ENCODE assay signal across 13 cellular contexts in the genomic region with DNA sequence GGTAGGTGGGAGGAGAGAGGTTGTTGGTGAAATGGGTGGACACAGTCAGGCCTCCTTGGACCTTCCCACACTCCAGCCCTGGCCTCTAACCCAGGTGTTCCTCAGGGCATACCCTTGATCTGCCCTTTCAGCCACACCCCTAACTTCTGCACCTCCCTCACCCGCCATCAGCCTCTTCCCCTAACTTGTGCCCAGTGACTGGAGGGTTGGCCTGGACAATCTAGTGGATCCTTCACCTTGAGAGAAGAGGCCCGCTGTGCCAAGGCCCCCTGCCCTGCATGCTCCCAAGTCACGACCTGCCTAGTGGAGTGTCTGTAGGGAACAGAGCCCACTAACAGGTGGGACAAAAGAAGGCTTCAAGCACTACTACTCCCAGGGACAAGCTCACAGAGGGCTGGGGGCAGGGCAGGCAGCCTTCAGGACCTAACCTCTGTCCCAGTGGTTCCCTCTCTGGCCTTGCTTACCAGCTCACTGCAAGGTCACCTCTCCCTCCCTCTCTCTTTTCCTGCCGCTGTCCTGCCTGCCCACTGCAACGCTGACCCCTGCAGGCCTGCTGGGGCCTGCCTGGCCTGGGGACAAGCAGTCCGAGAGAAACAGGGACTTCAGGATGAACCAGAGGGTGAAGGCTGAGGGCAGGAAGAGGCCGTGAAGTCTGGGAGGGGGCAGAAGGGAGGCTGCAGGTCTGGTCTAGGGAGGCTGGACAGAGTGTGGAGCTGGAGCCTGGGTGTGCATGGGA. TPM values are rescaled to one million over a fixed set of nuclear protein-coding genes. Genes with fewer than 3 reads are reported as not detected.
DNase-seq lines count a peak whose midpoint lies in the region; ATAC-seq and TF ChIP-seq lines count a peak whose summit lies in the region.
"Had no signal": no experiment of that assay in that cellular context is flagged by ENCODE, and none has a peak within 500 bp of the region (broad histone marks: within the 10 kb centered on the region; RNA-seq: fewer than 3 reads in every experiment).

No MANE protein-coding gene starts in this region.

- H3K27me3 ChIP-seq in WERI-Rb-1 (ENCODE audit: insufficient read depth, low read depth, severe bottlenecking) (no peaks in the 10 kb centered on the region), right atrium auricular region (no peaks in the 10 kb centered on the region), thyroid gland (no peaks in the 10 kb centered on the region)

- ATAC-seq in Right ventricle myocardium inferior = peak; percentile 40
- ATAC-seq in GM19023 (IDR thresholded peaks at IDR 0.05; ENCODE audit: unreplicated experiment) = no peak
- ATAC-seq: activated CD4-positive, alpha-beta T cell treated with anti-CD3 and anti-CD28 coated beads for 36 hours; psoas muscle had no signal

- no peak for DNase-seq in Right ventricle myocardium inferior (ENCODE audit: missing footprints)
- DNase-seq in cardiac septum (ENCODE audit: low spot score) = no peak
- DNase-seq in WERI-Rb-1 = peak; percentile 74
- DNase-seq in right atrium auricular region (ENCODE audit: low spot score) = no peak
- peak; percentile 25 to 26 for DNase-seq in thyroid gland
- no peak for DNase-seq in epidermal melanocyte (ENCODE audit: insufficient read length, low spot score)
- DNase-seq in NCI-H2171 treated with DMSO at 0.1 percent for 48 hours (lab: John Stamatoyannopoulos, UW) = no peak
- DNase-seq: activated CD4-positive, alpha-beta T cell treated with anti-CD3 and anti-CD28 coated beads for 36 hours; activated naive CD4-positive, alpha-beta T cell; effector CD8-positive, alpha-beta T cell; OCI-M1; psoas muscle had no signal

- no peak for TF ChIP-seq POLR2A in thyroid gland (IDR thresholded peaks at IDR 0.05)

- H3K9me3 ChIP-seq in WERI-Rb-1 (ENCODE audit: severe bottlenecking) = no peaks in the 10 kb centered on the region
- no peaks in the 10 kb centered on the region for H3K9me3 ChIP-seq in right atrium auricular region
- H3K9me3 ChIP-seq in thyroid gland = no peaks in the 10 kb centered on the region
- H3K9me3 ChIP-seq: psoas muscle had no signal

- WGBS in thyroid gland, 2 donors = 75 to 78% methylated on average over 6 to 7 of the region's 7 CpGs

- peaks cover 5 to 49% of the 10 kb centered on the region in 2 donors for H3K4me1 ChIP-seq in right atrium auricular region
- H3K4me1 ChIP-seq in thyroid gland = peaks cover 0 to 24% of the 10 kb centered on the region in 2 donors
- H3K4me1 ChIP-seq: psoas muscle had no signal

- TF ChIP-seq CTCF in WERI-Rb-1 (IDR thresholded peaks at IDR 0.05; ENCODE audit: low read depth, low read length) = peak; percentile 78
- peak; percentile 53 to 71 for TF ChIP-seq CTCF in right atrium auricular region (IDR thresholded peaks at IDR 0.05)
- peak in 4 of 6 experiments; percentile 23 to 49 (median 32) for TF ChIP-seq CTCF in thyroid gland (IDR thresholded peaks at IDR 0.05)

- intact Hi-C loops in Right ventricle myocardium inferior (cut with DNase I) = loop anchor here (1.0 kb wide), 1 partner anchor 100 kb away; no protein-coding TSS in a partner anchor
- intact Hi-C loops in cardiac septum (cut with DNase I) = loop anchor here (2.0 to 5.0 kb wide), 3 partner anchors 45 to 130 kb away; no protein-coding TSS in a partner anchor
- intact Hi-C loops in thyroid gland (cut with DNase I) = no loop called here

- H3K27ac ChIP-seq in WERI-Rb-1 (peak overlapping the region; percentile 37; the same call in 1 of the 2 replicates), right atrium auricular region (peak overlapping the region; percentile 60 to 72), thyroid gland (no peak overlapping the region)
- H3K27ac ChIP-seq: psoas muscle had no signal

- H3K4me3 ChIP-seq in WERI-Rb-1 (ENCODE audit: low read depth, low read length) = no peak overlapping the region
- H3K4me3 ChIP-seq in right atrium auricular region = no peak overlapping the region
- H3K4me3 ChIP-seq in thyroid gland (replicated peaks in 1 of 3) = no peak overlapping the region
- H3K4me3 ChIP-seq: psoas muscle had no signal

- H3K36me3 ChIP-seq in WERI-Rb-1 (peaks cover 11% of the 10 kb centered on the region), right atrium auricular region (no peaks in the 10 kb centered on the region), thyroid gland (no peaks in the 10 kb centered on the region)

RNA-seq across cellular contexts. Expression of gene SYT7, which starts 3.3 kb away (rescaled TPM):
- total RNA-seq in Right ventricle myocardium inferior = 28.2 TPM
- 9.3 TPM for total RNA-seq in cardiac septum
- total RNA-seq in right atrium auricular region = 10 to 100 TPM; 19.2 to 23.6 TPM
- total RNA-seq in thyroid gland = 10 to 100 TPM in 2 of 4 donors, 1 to 10 TPM in 2; 5.2 to 12.6 (median 8.8) TPM

Comparison
In these comparisons a context has a peak if more than half of its experiments do, and no peak if none do; other contexts are left out.
1. DNase-seq: peak in WERI-Rb-1 (single experiment) and thyroid gland (2 of 2); none in Right ventricle myocardium inferior (single experiment), cardiac septum (single experiment), right atrium auricular region (single experiment), epidermal melanocyte (single experiment) and NCI-H2171 treated with DMSO at 0.1 percent for 48 hours (single experiment).
2. H3K27ac ChIP-seq: peak in WERI-Rb-1 (single experiment) and right atrium auricular region (2 of 2); none in thyroid gland (0 of 3).
3. Peak in every context shown above with its lines, with median percentiles within 50 percentile points of each other: CTCF ChIP-seq.